ENCODE assay signal across 6 cellular contexts in genomic region chr2:116580209-116580608, GRCh38.
"Had no signal": no experiment of that assay in that cellular context is flagged by ENCODE, and none has a peak within 500 bp of the region (broad histone marks: within the 10 kb centered on the region; RNA-seq: fewer than 3 reads in every experiment).

No MANE protein-coding gene starts in this region.

- DNase-seq: IMR-90, KBM-7, KG1 had no signal

- H3K27ac ChIP-seq: HL-60 had no signal

- H3K4me3 ChIP-seq: K562 had no signal

- ATAC-seq: HepG2, K562 had no signal
